ENCODE assay signal across 1 cellular context in genomic region chr16:67517661-67518423, GRCh38.
TF ChIP-seq lines count a peak whose summit lies in the region.

No MANE protein-coding gene starts in this region.

TF ChIP-seq in H1, 55 proteins besides CTCF, POLR2A, EP300 and RAD21:
- TF ChIP-seq TBP (IDR thresholded peaks at IDR 0.05; ENCODE audit: low read depth, low read length) (no peak), CREB1 (IDR thresholded peaks at IDR 0.05) (no peak), SIRT6 (IDR thresholded peaks at IDR 0.05; ENCODE audit: low read length) (no peak), BRCA1 (IDR thresholded peaks at IDR 0.05; ENCODE audit: low read depth, low read length) (no peak), CBX5 (IDR thresholded peaks at IDR 0.05; ENCODE audit: low read depth, low read length) (no peak), RXRA (IDR thresholded peaks at IDR 0.05; ENCODE audit: insufficient read depth, low read depth, low read length) (no peak), KDM1A (IDR thresholded peaks at IDR 0.05; ENCODE audit: borderline replicate concordance, low read length) (no peak)
